In the genomic region with DNA sequence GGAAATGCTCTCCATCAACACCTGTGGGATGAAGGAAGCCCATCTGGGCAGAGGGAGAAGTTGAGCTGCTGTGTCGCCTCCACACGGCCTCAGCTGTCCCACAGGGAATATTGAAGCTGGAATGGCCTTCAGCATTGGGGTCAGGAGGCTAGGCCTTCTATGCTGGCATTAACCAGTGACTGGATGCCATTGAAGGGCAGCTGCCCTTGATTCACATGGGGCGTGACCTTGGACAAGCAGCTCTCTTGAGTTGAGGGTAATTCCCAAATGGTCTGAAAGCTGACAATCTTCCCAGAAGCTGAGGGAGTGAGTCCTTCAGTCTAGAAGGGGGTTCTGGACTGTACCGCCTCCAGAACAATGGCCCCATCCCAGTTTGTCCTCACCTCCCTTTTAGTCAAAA, we compare ENCODE assay signal across 1 cellular context.
TF ChIP-seq lines count a peak whose summit lies in the region.

No MANE protein-coding gene starts in this region.

TF ChIP-seq in K562, 482 proteins besides CTCF, POLR2A, EP300 and RAD21:
- TF ChIP-seq, protein P1, sequence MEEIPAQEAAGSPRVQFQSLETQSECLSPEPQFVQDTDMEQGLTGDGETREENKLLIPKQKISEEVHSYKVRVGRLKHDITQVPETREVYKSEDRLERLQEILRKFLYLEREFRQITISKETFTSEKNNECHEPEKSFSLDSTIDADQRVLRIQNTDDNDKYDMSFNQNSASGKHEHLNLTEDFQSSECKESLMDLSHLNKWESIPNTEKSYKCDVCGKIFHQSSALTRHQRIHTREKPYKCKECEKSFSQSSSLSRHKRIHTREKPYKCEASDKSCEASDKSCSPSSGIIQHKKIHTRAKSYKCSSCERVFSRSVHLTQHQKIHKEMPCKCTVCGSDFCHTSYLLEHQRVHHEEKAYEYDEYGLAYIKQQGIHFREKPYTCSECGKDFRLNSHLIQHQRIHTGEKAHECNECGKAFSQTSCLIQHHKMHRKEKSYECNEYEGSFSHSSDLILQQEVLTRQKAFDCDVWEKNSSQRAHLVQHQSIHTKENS (CRISPR knock-in tag; IDR thresholded peaks at IDR 0.05): no peak
- no peak for TF ChIP-seq ZC3H8 (IDR thresholded peaks at IDR 0.05)
